8 cellular contexts compared by ENCODE assay signal in genomic region chr19:20999731-21000352, GRCh38. TPM values are rescaled to one million over a fixed set of nuclear protein-coding genes. Genes with fewer than 3 reads are reported as not detected.
DNase-seq lines count a peak whose midpoint lies in the region; ATAC-seq and TF ChIP-seq lines count a peak whose summit lies in the region.

No MANE protein-coding gene starts in this region.

- no peak for TF ChIP-seq POLR2A in spleen (IDR thresholded peaks at IDR 0.05)

- H3K4me3 ChIP-seq in HEK293 (ENCODE audit: low read depth, low read length) = peak overlapping the region; percentile 40
- H3K4me3 ChIP-seq in spleen = peak overlapping the region; percentile 26 to 74 (median 38)
- H3K4me3 ChIP-seq in HAP-1 = no peak overlapping the region

- in situ Hi-C loops in HAP-1 (cut with MboI; ENCODE audit: low sequenced_read_pairs) = no loop called here

- H3K27me3 Mint-ChIP-seq in activated B cell treated with CpG ODN at 0.5 μM for 24 hours = no peaks in the 10 kb centered on the region

- no peaks in the 10 kb centered on the region for H3K9me3 Mint-ChIP-seq in activated B cell treated with CpG ODN at 0.5 μM for 24 hours

- H3K4me1 ChIP-seq in HEK293 (ENCODE audit: control insufficient read depth, insufficient read depth, low read length) (no peaks in the 10 kb centered on the region), spleen (peaks cover 0 to 16% (median 11%) of the 10 kb centered on the region in 6 donors), HAP-1 (no peaks in the 10 kb centered on the region)

- H3K36me3 Mint-ChIP-seq in activated B cell treated with CpG ODN at 0.5 μM for 24 hours (ENCODE audit: low read depth) = no peaks in the 10 kb centered on the region

- H3K27me3 ChIP-seq in spleen (replicated peaks in 1 of 7) (no peaks in the 10 kb centered on the region), HAP-1 (ENCODE audit: low read depth) (no peaks in the 10 kb centered on the region)

- H3K27ac ChIP-seq in HEK293 (ENCODE audit: extremely low read depth, low read depth, low read length) (no peak overlapping the region), spleen (no peak overlapping the region)

- peak overlapping the region; percentile 91 for H3K4me3 Mint-ChIP-seq in activated B cell treated with CpG ODN at 0.5 μM for 24 hours

- POLR2A ChIA-PET in HEK293 (lab: Yijun Ruan, JAX) (interaction anchor here (1.0 to 1.7 kb wide), 5 partner anchors 17 to 142 kb away, joined by 4 to 12 read pairs (median 6); partner anchors contain the start of genes ZNF430, ZNF431, ZNF714 and ZNF85), activated B cell treated with CpG ODN at 0.5 μM for 24 hours (lab: Charles Lee) (interaction anchor here (0.6 to 1.6 kb wide), 13 partner anchors 21 to 921 kb away, joined by 3 to 33 read pairs (median 6); partner anchors contain the start of genes ZNF429, ZNF430, ZNF431 and ZNF486)

- peak; percentile 100 for ATAC-seq in activated B cell treated with CpG ODN at 0.5 μM for 24 hours (ENCODE audit: low read depth)

- CTCF ChIA-PET in HEK293 (lab: Yijun Ruan, JAX) (interaction anchor here (0.6 kb wide), 1 partner anchor 353 kb away, joined by 3 read pairs; no protein-coding TSS in a partner anchor), activated B cell treated with CpG ODN at 0.5 μM for 24 hours (lab: Charles Lee) (interaction anchor here (0.6 kb wide), 1 partner anchor 613 kb away, joined by 4 read pairs; no protein-coding TSS in a partner anchor)

- TF ChIP-seq CTCF in HEK293 (tag by site-specific recombination; IDR thresholded peaks at IDR 0.05) (no peak), activated B cell treated with CpG ODN at 0.5 μM for 24 hours (IDR thresholded peaks at IDR 0.05) (no peak), spleen (IDR thresholded peaks at IDR 0.05 in 8 of 11, conservative IDR thresholded peaks at IDR 0.05 in 3 of 11) (no peak)

- 0 to 3% (median 2%) methylated on average over 13 to 29 of the region's 29 CpGs for WGBS in spleen, 5 donors

- peak overlapping the region; percentile 70 for H3K27ac Mint-ChIP-seq in activated B cell treated with CpG ODN at 0.5 μM for 24 hours

- intact Hi-C loops in activated B cell treated with CpG ODN at 0.5 μM for 24 hours (cut with micrococcal nuclease) = loop anchor here (1.0 to 5.0 kb wide), 5 partner anchors 20 to 339 kb away; partner anchors contain the start of genes ZNF430, ZNF431, ZNF626 and ZNF714
- intact Hi-C loops in spleen (cut with DNase I; ENCODE audit: low total_unique reads) = no loop called here

- peak; percentile 98 for DNase-seq in ELF-1 (ENCODE audit: low read depth, low spot score)
- DNase-seq in NCI-H1436 (lab: John Stamatoyannopoulos, UW) = peak; percentile 54
- peak; percentile 74 for DNase-seq in activated B cell treated with CpG ODN at 0.5 μM for 24 hours
- DNase-seq in central memory CD4-positive, alpha-beta T cell = peak; percentile 85
- DNase-seq in iris pigment epithelial cell (ENCODE audit: low read depth) = peak; percentile 96
- DNase-seq in spleen = peak; percentile 88
- DNase-seq in HAP-1 (ENCODE audit: low spot score in 2 of 2) = no peak

- peaks cover 6% of the 10 kb centered on the region for H3K4me1 Mint-ChIP-seq in activated B cell treated with CpG ODN at 0.5 μM for 24 hours

- H3K36me3 ChIP-seq in HEK293 (ENCODE audit: control insufficient read depth in 2 of 2, insufficient read depth in 1 of 2, low read length in 2 of 2) (no peaks in the 10 kb centered on the region), spleen (no peaks in the 10 kb centered on the region), HAP-1 (replicated peaks) (no peaks in the 10 kb centered on the region)

- no peaks in the 10 kb centered on the region for H3K9me3 ChIP-seq in HEK293 (ENCODE audit: control insufficient read depth, insufficient read depth, low read depth, low read length)
- H3K9me3 ChIP-seq in spleen = no peaks in the 10 kb centered on the region
- H3K9me3 ChIP-seq in HAP-1 = no peaks in the 10 kb centered on the region

TF ChIP-seq in HEK293, 187 proteins besides CTCF, POLR2A, EP300 and RAD21 (continues in another document):
- 0 out of 2 replicates have a peak, but pooled peaks have one; percentile 29 for TF ChIP-seq YY1 (tag by site-specific recombination; IDR thresholded peaks at IDR 0.05)
- no peak for TF ChIP-seq ZNF473 (tag by site-specific recombination; IDR thresholded peaks at IDR 0.05)
- no peak for TF ChIP-seq ZNF623 (tag by site-specific recombination; IDR thresholded peaks at IDR 0.05)
- TF ChIP-seq, protein P1, sequence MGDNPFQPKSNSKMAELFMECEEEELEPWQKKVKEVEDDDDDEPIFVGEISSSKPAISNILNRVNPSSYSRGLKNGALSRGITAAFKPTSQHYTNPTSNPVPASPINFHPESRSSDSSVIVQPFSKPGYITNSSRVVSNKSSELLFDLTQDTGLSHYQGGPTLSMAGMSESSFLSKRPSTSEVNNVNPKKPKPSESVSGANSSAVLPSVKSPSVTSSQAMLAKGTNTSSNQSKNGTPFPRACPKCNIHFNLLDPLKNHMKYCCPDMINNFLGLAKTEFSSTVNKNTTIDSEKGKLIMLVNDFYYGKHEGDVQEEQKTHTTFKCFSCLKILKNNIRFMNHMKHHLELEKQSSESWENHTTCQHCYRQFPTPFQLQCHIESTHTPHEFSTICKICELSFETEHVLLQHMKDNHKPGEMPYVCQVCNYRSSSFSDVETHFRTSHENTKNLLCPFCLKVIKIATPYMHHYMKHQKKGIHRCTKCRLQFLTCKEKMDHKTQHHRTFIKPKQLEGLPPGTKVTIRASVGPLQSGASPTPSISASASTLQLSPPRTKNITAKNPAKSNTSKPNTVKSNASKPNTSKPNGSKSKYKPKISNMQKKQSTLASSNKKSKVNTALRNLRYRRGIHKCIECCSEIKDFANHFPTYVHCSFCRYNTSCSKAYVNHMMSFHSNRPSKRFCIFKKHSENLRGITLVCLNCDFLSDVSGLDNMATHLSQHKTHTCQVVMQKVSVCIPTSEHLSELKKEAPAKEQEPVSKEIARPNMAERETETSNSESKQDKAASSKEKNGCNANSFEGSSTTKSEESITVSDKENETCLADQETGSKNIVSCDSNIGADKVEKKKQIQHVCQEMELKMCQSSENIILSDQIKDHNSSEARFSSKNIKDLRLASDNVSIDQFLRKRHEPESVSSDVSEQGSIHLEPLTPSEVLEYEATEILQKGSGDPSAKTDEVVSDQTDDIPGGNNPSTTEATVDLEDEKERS (tag by site-specific recombination; IDR thresholded peaks at IDR 0.05) = no peak
- no peak for TF ChIP-seq ZNF354C (tag by site-specific recombination; IDR thresholded peaks at IDR 0.05; ENCODE audit: borderline replicate concordance, low read depth)
- no peak for TF ChIP-seq ZNF221 (tag by site-specific recombination; IDR thresholded peaks at IDR 0.05; ENCODE audit: borderline replicate concordance)
- TF ChIP-seq, protein P2, sequence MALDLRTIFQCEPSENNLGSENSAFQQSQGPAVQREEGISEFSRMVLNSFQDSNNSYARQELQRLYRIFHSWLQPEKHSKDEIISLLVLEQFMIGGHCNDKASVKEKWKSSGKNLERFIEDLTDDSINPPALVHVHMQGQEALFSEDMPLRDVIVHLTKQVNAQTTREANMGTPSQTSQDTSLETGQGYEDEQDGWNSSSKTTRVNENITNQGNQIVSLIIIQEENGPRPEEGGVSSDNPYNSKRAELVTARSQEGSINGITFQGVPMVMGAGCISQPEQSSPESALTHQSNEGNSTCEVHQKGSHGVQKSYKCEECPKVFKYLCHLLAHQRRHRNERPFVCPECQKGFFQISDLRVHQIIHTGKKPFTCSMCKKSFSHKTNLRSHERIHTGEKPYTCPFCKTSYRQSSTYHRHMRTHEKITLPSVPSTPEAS (tag by site-specific recombination; IDR thresholded peaks at IDR 0.05) = no peak
- no peak for TF ChIP-seq BCL6B (tag by site-specific recombination; IDR thresholded peaks at IDR 0.05)

RNA-seq across cellular contexts. Expression of gene ZNF430, which starts 20.6 kb away (rescaled TPM):
- 36.4 and 39.8 TPM in 2 replicates for total RNA-seq in activated B cell treated with CpG ODN at 0.5 μM for 24 hours
- 10 to 100 TPM; 20.3 to 32.4 (median 26.0) TPM for total RNA-seq in spleen
- 1 to 10 TPM; 3.3 to 5.5 (median 3.9) TPM for polyA plus RNA-seq in spleen

Comparison
In these comparisons a context has a peak if more than half of its experiments do, and no peak if none do; other contexts are left out.
1. DNase-seq: peak in ELF-1 (single experiment), NCI-H1436 (single experiment), activated B cell treated with CpG ODN at 0.5 μM for 24 hours (single experiment), central memory CD4-positive, alpha-beta T cell (single experiment), iris pigment epithelial cell (single experiment) and spleen (single experiment); none in HAP-1 (0 of 2).